Comparison of ENCODE assay signal across 21 cellular contexts in the genomic region with DNA sequence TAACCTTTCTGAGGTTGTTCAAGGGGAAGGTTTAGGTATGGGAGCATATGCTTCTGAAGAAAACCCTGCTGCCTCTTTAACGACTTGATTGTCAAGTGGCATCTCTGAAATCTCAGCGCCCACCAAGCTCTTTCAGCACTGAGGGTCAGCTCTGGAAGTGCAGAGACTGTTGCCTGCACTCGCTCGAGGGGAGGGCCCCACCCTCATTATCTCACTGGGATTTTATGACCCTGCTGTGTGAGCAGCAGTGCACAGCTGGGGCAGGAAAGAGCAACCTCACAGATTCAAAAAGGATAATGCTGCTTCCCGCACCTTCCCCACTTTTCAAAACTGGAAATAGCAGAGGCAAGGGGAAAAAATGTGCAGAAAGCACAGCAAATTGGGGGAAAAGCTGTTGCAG. TPM values are rescaled to one million over a fixed set of nuclear protein-coding genes. Genes with fewer than 3 reads are reported as not detected.
DNase-seq lines count a peak whose midpoint lies in the region; ATAC-seq and TF ChIP-seq lines count a peak whose summit lies in the region.
"Had no signal": no experiment of that assay in that cellular context is flagged by ENCODE, and none has a peak within 500 bp of the region (broad histone marks: within the 10 kb centered on the region; RNA-seq: fewer than 3 reads in every experiment).

No MANE protein-coding gene starts in this region.

- 22% methylated on average over 5 of the region's 5 CpGs for WGBS in hepatocyte (ENCODE audit: low lambda C conversion rate, missing lambda C conversion rate)

- peak overlapping the region; percentile 8 for H3K4me2 ChIP-seq in hepatocyte

- no peak overlapping the region for H2AFZ ChIP-seq in hepatocyte

- no peak overlapping the region for H3K4me3 ChIP-seq in hepatocyte
- H3K4me3 ChIP-seq: Peyer's patch, SJCRH30 had no signal

- H3K27me3 ChIP-seq in hepatocyte, result no peaks in the 10 kb centered on the region
- H3K27me3 ChIP-seq: BE2C, Peyer's patch, SJCRH30 had no signal

- H3K9me2 ChIP-seq in hepatocyte (replicated peaks; ENCODE audit: insufficient read depth), result no peaks in the 10 kb centered on the region

- H4K20me1 ChIP-seq in hepatocyte (ENCODE audit: insufficient read depth, poor library complexity, severe bottlenecking), result no peaks in the 10 kb centered on the region

- TF ChIP-seq CTCF in hepatocyte (IDR thresholded peaks at IDR 0.05; ENCODE audit: poor library complexity), result no peak

- no peaks in the 10 kb centered on the region for H3K79me2 ChIP-seq in hepatocyte

- no peaks in the 10 kb centered on the region for H3K4me1 ChIP-seq in hepatocyte (ENCODE audit: insufficient read depth)
- H3K4me1 ChIP-seq: BE2C, Peyer's patch, SJCRH30 had no signal

- no peaks in the 10 kb centered on the region for H3K9me3 ChIP-seq in hepatocyte (ENCODE audit: low read depth)
- H3K9me3 ChIP-seq: BE2C, Peyer's patch had no signal

- no peak for ATAC-seq in HG03342 (IDR thresholded peaks at IDR 0.05; ENCODE audit: unreplicated experiment)

- peak; percentile 25 for DNase-seq in NCI-H748 (lab: John Stamatoyannopoulos, UW; ENCODE audit: unreplicated experiment)
- DNase-seq in NCI-H748 treated with DMSO at 0.1 percent for 48 hours (lab: John Stamatoyannopoulos, UW), result no peak
- peak; percentile 11 for DNase-seq in NCI-H2227 treated with DMSO at 0.1 percent for 48 hours (lab: John Stamatoyannopoulos, UW)
- peak; percentile 31 for DNase-seq in hepatocyte (ENCODE audit: low spot score)
- DNase-seq in NAMALWA (ENCODE audit: low spot score), result no peak
- DNase-seq in dedifferentiated amniotic fluid mesenchymal stem cell (ENCODE audit: extremely low spot score), result no peak
- no peak for DNase-seq in NCI-H510A treated with DMSO at 0.1 percent for 48 hours (lab: John Stamatoyannopoulos, UW)
- DNase-seq: BE2C, DMS53, GF-D8, HFFc6, KBM-7, NCI-H1092 treated with DMSO at 0.1 percent for 48 hours, NCI-H2029 treated with DMSO at 0.1 percent for 48 hours, NCI-H2171 treated with DMSO at 0.1 percent for 48 hours, NCI-H446 treated with DMSO at 0.1 percent for 48 hours, NCI-H774, Peyer's patch, SJCRH30, T-helper 1 cell had no signal

- H3K27ac ChIP-seq in hepatocyte, result no peak overlapping the region
- H3K27ac ChIP-seq: Peyer's patch, SJCRH30 had no signal

- H3K36me3 ChIP-seq in hepatocyte (replicated peaks; ENCODE audit: insufficient read depth, low read depth), result no peaks in the 10 kb centered on the region
- H3K36me3 ChIP-seq: BE2C, Peyer's patch, SJCRH30 had no signal

RNA-seq across cellular contexts. Expression of gene SPRED2, which starts 56.9 kb away (rescaled TPM):
- total RNA-seq in hepatocyte, result 11.8 and 14.1 TPM in 2 replicates
- 12.7 and 17.7 TPM in 2 replicates for polyA plus RNA-seq in hepatocyte

Comparison
In these comparisons a context has a peak if more than half of its experiments do, and no peak if none do; other contexts are left out.
1. DNase-seq: peak in NCI-H748 (single experiment), NCI-H2227 treated with DMSO at 0.1 percent for 48 hours (single experiment) and hepatocyte (single experiment); none in NCI-H748 treated with DMSO at 0.1 percent for 48 hours (single experiment), NAMALWA (single experiment), dedifferentiated amniotic fluid mesenchymal stem cell (single experiment) and NCI-H510A treated with DMSO at 0.1 percent for 48 hours (single experiment).